In genomic region chr5:146582015-146582414, GRCh38 we compare ENCODE assay signal across 7 cellular contexts.
"Had no signal": no experiment of that assay in that cellular context is flagged by ENCODE, and none has a peak within 500 bp of the region (broad histone marks: within the 10 kb centered on the region; RNA-seq: fewer than 3 reads in every experiment).

No MANE protein-coding gene starts in this region.

- H3K27ac Mint-ChIP-seq: IgD-negative memory B cell had no signal

- ATAC-seq: HepG2, K562 had no signal

- DNase-seq: IMR-90, KBM-7, KG1 had no signal

- H3K27ac ChIP-seq: HL-60 had no signal

- H3K4me1 Mint-ChIP-seq: IgD-negative memory B cell had no signal

- H3K4me3 Mint-ChIP-seq: IgD-negative memory B cell had no signal

- H3K4me3 ChIP-seq: K562 had no signal

- H3K36me3 Mint-ChIP-seq: IgD-negative memory B cell had no signal
